In the genomic region with DNA sequence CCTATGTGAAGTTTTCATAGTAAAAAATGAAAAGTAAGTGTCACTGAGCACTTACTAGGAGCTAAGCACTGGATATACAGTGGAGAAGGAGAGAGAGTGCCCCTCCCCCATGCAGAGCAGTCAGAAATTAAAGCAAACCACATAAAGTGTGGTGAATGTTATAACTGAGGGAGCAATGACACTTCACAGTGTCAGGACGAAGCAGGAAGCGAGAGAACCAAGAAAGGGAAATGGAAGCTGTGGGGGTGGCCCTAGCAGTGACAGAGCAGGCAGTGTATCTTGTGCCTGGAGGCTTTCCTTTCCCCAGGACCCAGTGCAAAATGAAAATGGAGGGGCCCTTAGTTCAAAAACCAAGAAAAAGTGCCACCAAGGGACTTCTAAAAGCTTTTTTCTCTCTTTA, we compare ENCODE assay signal across 8 cellular contexts. TPM values are rescaled to one million over a fixed set of nuclear protein-coding genes. Genes with fewer than 3 reads are reported as not detected.
A peak's percentile ranks its signal among the peaks of the same experiment; 100 is the strongest.
DNase-seq lines count a peak whose midpoint lies in the region; ATAC-seq and TF ChIP-seq lines count a peak whose summit lies in the region.

No MANE protein-coding gene starts in this region.

- TF ChIP-seq CTCF in colonic mucosa (IDR thresholded peaks at IDR 0.05) (no peak), hepatocyte (IDR thresholded peaks at IDR 0.05; ENCODE audit: poor library complexity) (no peak)

- intact Hi-C loops in colonic mucosa (cut with DNase I) = no loop called here

- H3K4me2 ChIP-seq in hepatocyte = no peak overlapping the region

- 82% methylated on average over 2 of the region's 2 CpGs for WGBS in hepatocyte (ENCODE audit: low lambda C conversion rate, missing lambda C conversion rate)

- H3K4me1 ChIP-seq in colonic mucosa (no peaks in the 10 kb centered on the region), hepatocyte (ENCODE audit: insufficient read depth) (peaks cover 4% of the 10 kb centered on the region)

- no peaks in the 10 kb centered on the region for H3K9me3 ChIP-seq in colonic mucosa
- H3K9me3 ChIP-seq in hepatocyte (ENCODE audit: low read depth) = no peaks in the 10 kb centered on the region

- H3K36me3 ChIP-seq in colonic mucosa (no peaks in the 10 kb centered on the region), hepatocyte (replicated peaks; ENCODE audit: insufficient read depth, low read depth) (no peaks in the 10 kb centered on the region)

- H3K79me2 ChIP-seq in hepatocyte = no peaks in the 10 kb centered on the region

- DNase-seq in T-helper 1 cell (peak in 4 of 5 donors; percentile 27 to 78 (median 38)), colonic mucosa (no peak), GOT3 (lab: John Stamatoyannopoulos, UW) (no peak), hepatocyte (ENCODE audit: low spot score) (no peak), NCI-H2171 treated with DMSO at 0.1 percent for 48 hours (lab: John Stamatoyannopoulos, UW) (no peak)
- peak; percentile 63 for DNase-seq in stimulated activated CD8-positive, alpha-beta memory T cell treated with anti-CD3 and anti-CD28 coated beads, Interleukin-4, amount 100 ng/mL, for 48 hours

- H2AFZ ChIP-seq in hepatocyte = no peak overlapping the region

- H3K4me3 ChIP-seq in colonic mucosa = no peak overlapping the region
- H3K4me3 ChIP-seq in hepatocyte = no peak overlapping the region

- no peaks in the 10 kb centered on the region for H4K20me1 ChIP-seq in hepatocyte (ENCODE audit: insufficient read depth, poor library complexity, severe bottlenecking)

- H3K9ac ChIP-seq in colonic mucosa (ENCODE audit: low read depth in 2 of 2, low read length in 2 of 2) = peak overlapping the region in 1 of 2 donors; percentile 19

- ATAC-seq in GM21619 (IDR thresholded peaks at IDR 0.05; ENCODE audit: unreplicated experiment) (peak; percentile 62), GM18502 (IDR thresholded peaks at IDR 0.05; ENCODE audit: poor library complexity, unreplicated experiment) (no peak)

- no peaks in the 10 kb centered on the region for H3K9me2 ChIP-seq in hepatocyte (replicated peaks; ENCODE audit: insufficient read depth)

- peak overlapping the region; percentile 17 for H3K27ac ChIP-seq in colonic mucosa
- H3K27ac ChIP-seq in hepatocyte = no peak overlapping the region

- no peaks in the 10 kb centered on the region for H3K27me3 ChIP-seq in colonic mucosa
- no peaks in the 10 kb centered on the region for H3K27me3 ChIP-seq in hepatocyte

RNA-seq across cellular contexts. Expression of a gene that starts 21.5 kb away (rescaled TPM):
- total RNA-seq in colonic mucosa (10 to 100 TPM; 12.6 to 15.1 TPM), hepatocyte (9.0 and 10.1 TPM in 2 replicates)
- polyA plus RNA-seq in hepatocyte = 6.2 and 6.4 TPM in 2 replicates

Comparison
In these comparisons a context has a peak if more than half of its experiments do, and no peak if none do; other contexts are left out.
1. DNase-seq: peak in T-helper 1 cell (4 of 5) and stimulated activated CD8-positive, alpha-beta memory T cell treated with anti-CD3 and anti-CD28 coated beads, Interleukin-4, amount 100 ng/mL, for 48 hours (single experiment); none in colonic mucosa (single experiment), GOT3 (single experiment), hepatocyte (single experiment) and NCI-H2171 treated with DMSO at 0.1 percent for 48 hours (single experiment).